10 cellular contexts compared by ENCODE assay signal in genomic region chr7:136144182-136144581, GRCh38.
"Had no signal": no experiment of that assay in that cellular context is flagged by ENCODE, and none has a peak within 500 bp of the region (broad histone marks: within the 10 kb centered on the region; RNA-seq: fewer than 3 reads in every experiment).

No MANE protein-coding gene starts in this region.

- H2AFZ ChIP-seq: GM23248 had no signal

- H3K4me3 Mint-ChIP-seq: HFFc6 had no signal

- H3K27ac ChIP-seq: GM23248, KMS-11 had no signal

- ATAC-seq: HCT116 had no signal

- H3K9me3 Mint-ChIP-seq: HFFc6 had no signal

- DNase-seq: GM23248, GOT3, H7, HFFc6, IMR-90, KBM-7 had no signal

- H3K4me3 ChIP-seq: GM23248, HAP-1 had no signal

- H3K9ac ChIP-seq: GM23248, KMS-11 had no signal

- H3K27ac Mint-ChIP-seq: HFFc6 had no signal

- H3K36me3 ChIP-seq: HAP-1 had no signal

- FAIRE-seq: HTR-8/SVneo had no signal

- H3K9me3 ChIP-seq: HAP-1 had no signal

- H3K4me1 ChIP-seq: HAP-1 had no signal

- H3K4me2 ChIP-seq: KMS-11 had no signal
